ENCODE assay signal across 9 cellular contexts in genomic region chr1:155974208-155975165, GRCh38. TPM values are rescaled to one million over a fixed set of nuclear protein-coding genes. Genes with fewer than 3 reads are reported as not detected.
DNase-seq lines count a peak whose midpoint lies in the region; ATAC-seq and TF ChIP-seq lines count a peak whose summit lies in the region.
"Had no signal": no experiment of that assay in that cellular context is flagged by ENCODE, and none has a peak within 500 bp of the region (broad histone marks: within the 10 kb centered on the region; RNA-seq: fewer than 3 reads in every experiment).

No MANE protein-coding gene starts in this region.

- peaks cover 35% of the 10 kb centered on the region for H3K36me3 Mint-ChIP-seq in T-helper 1 cell treated with Interleukin-12 subunit alpha and Interleukin-12 subunit beta and Interleukin-4 antibody, amounts not matched to agents 30 μg/mL and 1 μg/mL, for 36 hours (ENCODE audit: low read depth)
- H3K36me3 Mint-ChIP-seq in glutamatergic neuron (ENCODE audit: unreplicated experiment), result peaks cover 5% of the 10 kb centered on the region

- H3K79me2 ChIP-seq in smooth muscle cell (ENCODE audit: low read depth), result peaks cover 96% of the 10 kb centered on the region

- TF ChIP-seq CTCF in WERI-Rb-1 (IDR thresholded peaks at IDR 0.05; ENCODE audit: low read depth, low read length) (0 out of 2 replicates have a peak, but pooled peaks have one; percentile 16), glutamatergic neuron (IDR thresholded peaks at IDR 0.05; ENCODE audit: partially characterized antibody, unreplicated experiment) (no peak), smooth muscle cell (IDR thresholded peaks at IDR 0.05; ENCODE audit: borderline replicate concordance, insufficient read depth, poor library complexity, severe bottlenecking) (no peak)

- peak overlapping the region; percentile 90 for H3K4me2 ChIP-seq in smooth muscle cell

- peaks cover 74% of the 10 kb centered on the region for H3K4me1 Mint-ChIP-seq in T-helper 1 cell treated with Interleukin-12 subunit alpha and Interleukin-12 subunit beta and Interleukin-4 antibody, amounts not matched to agents 30 μg/mL and 1 μg/mL, for 36 hours (ENCODE audit: low read depth)
- peaks cover 46% of the 10 kb centered on the region for H3K4me1 Mint-ChIP-seq in glutamatergic neuron (ENCODE audit: low read depth, unreplicated experiment)

- H3K9ac ChIP-seq in smooth muscle cell (ENCODE audit: low read depth), result no peak overlapping the region

- no peak overlapping the region for H2AFZ ChIP-seq in smooth muscle cell (ENCODE audit: low read depth)

- H3K27ac Mint-ChIP-seq in T-helper 1 cell treated with Interleukin-12 subunit alpha and Interleukin-12 subunit beta and Interleukin-4 antibody, amounts not matched to agents 30 μg/mL and 1 μg/mL, for 36 hours, result peak overlapping the region; percentile 83
- H3K27ac Mint-ChIP-seq in glutamatergic neuron (ENCODE audit: unreplicated experiment), result peak overlapping the region; percentile 99

- no peaks in the 10 kb centered on the region for H3K27me3 ChIP-seq in WERI-Rb-1 (ENCODE audit: insufficient read depth, low read depth, severe bottlenecking)
- H3K27me3 ChIP-seq in smooth muscle cell (ENCODE audit: low read depth), result no peaks in the 10 kb centered on the region

- no peaks in the 10 kb centered on the region for H3K9me3 Mint-ChIP-seq in T-helper 1 cell treated with Interleukin-12 subunit alpha and Interleukin-12 subunit beta and Interleukin-4 antibody, amounts not matched to agents 30 μg/mL and 1 μg/mL, for 36 hours
- peaks cover 19% of the 10 kb centered on the region for H3K9me3 Mint-ChIP-seq in glutamatergic neuron (ENCODE audit: unreplicated experiment)

- H3K9me3 ChIP-seq in WERI-Rb-1 (ENCODE audit: severe bottlenecking), result no peaks in the 10 kb centered on the region
- no peaks in the 10 kb centered on the region for H3K9me3 ChIP-seq in smooth muscle cell (replicated peaks; ENCODE audit: low read depth)

- peaks cover 16% of the 10 kb centered on the region for H3F3A ChIP-seq in smooth muscle cell (ENCODE audit: low read depth)

- WGBS in smooth muscle cell (ENCODE audit: low lambda C conversion rate), result 84% methylated on average over 15 of the region's 15 CpGs

- peak overlapping the region; percentile 90 for H3K4me3 Mint-ChIP-seq in T-helper 1 cell treated with Interleukin-12 subunit alpha and Interleukin-12 subunit beta and Interleukin-4 antibody, amounts not matched to agents 30 μg/mL and 1 μg/mL, for 36 hours
- peak overlapping the region; percentile 99 for H3K4me3 Mint-ChIP-seq in glutamatergic neuron (ENCODE audit: unreplicated experiment)

- no peak for ATAC-seq in HG03520 (IDR thresholded peaks at IDR 0.05; ENCODE audit: unreplicated experiment)

- H3K27me3 Mint-ChIP-seq in T-helper 1 cell treated with Interleukin-12 subunit alpha and Interleukin-12 subunit beta and Interleukin-4 antibody, amounts not matched to agents 30 μg/mL and 1 μg/mL, for 36 hours (ENCODE audit: low read depth), result no peaks in the 10 kb centered on the region
- H3K27me3 Mint-ChIP-seq in glutamatergic neuron (ENCODE audit: unreplicated experiment), result peaks cover 24% of the 10 kb centered on the region

- peaks cover 80% of the 10 kb centered on the region for H4K20me1 ChIP-seq in smooth muscle cell (ENCODE audit: low read depth)

- DNase-seq in T-helper 1 cell, result no peak
- DNase-seq in WERI-Rb-1, result no peak
- DNase-seq in glutamatergic neuron, result no peak
- DNase-seq in smooth muscle cell (lab: John Stamatoyannopoulos, UW; ENCODE audit: unreplicated experiment), result no peak
- DNase-seq in activated CD4-positive, CD25-positive, alpha-beta regulatory T cell (lab: John Stamatoyannopoulos, UW), result no peak
- no peak for DNase-seq in NCI-H146 (lab: John Stamatoyannopoulos, UW)

- peaks cover 41% of the 10 kb centered on the region for H3K36me3 ChIP-seq in WERI-Rb-1
- no peaks in the 10 kb centered on the region for H3K36me3 ChIP-seq in smooth muscle cell (ENCODE audit: low read depth)

- H3K27ac ChIP-seq in WERI-Rb-1, result peak overlapping the region; percentile 97
- H3K27ac ChIP-seq in smooth muscle cell (ENCODE audit: low read depth), result peak overlapping the region; percentile 25

- H3K4me3 ChIP-seq in WERI-Rb-1 (ENCODE audit: low read depth, low read length) (no peak overlapping the region), smooth muscle cell (peak overlapping the region; percentile 97)

- peaks cover 52% of the 10 kb centered on the region for H3K4me1 ChIP-seq in smooth muscle cell (ENCODE audit: low read depth)

RNA-seq across cellular contexts. Expression of gene ARHGEF2, which starts 3.9 kb away (rescaled TPM):
- 222 TPM for total RNA-seq in glutamatergic neuron (ENCODE audit: unreplicated experiment)
- total RNA-seq in smooth muscle cell, result 30.2 and 58.0 TPM in 2 replicates
- 21.0 and 24.2 TPM in 2 replicates for polyA plus RNA-seq in smooth muscle cell

RNA-seq across cellular contexts. Expression of gene RXFP4, which starts 33.0 kb away (rescaled TPM):
- total RNA-seq in glutamatergic neuron (ENCODE audit: unreplicated experiment) (not detected), smooth muscle cell (not detected in 2 replicates)
- polyA plus RNA-seq in smooth muscle cell, result 0.66 and 1.5 TPM in 2 replicates
- total RNA-seq: Daoy had no signal

RNA-seq across cellular contexts. Expression of gene KHDC4, which starts 40.3 kb away (rescaled TPM):
- total RNA-seq in glutamatergic neuron (ENCODE audit: unreplicated experiment) (51.8 TPM), smooth muscle cell (35.6 and 41.7 TPM in 2 replicates)
- polyA plus RNA-seq in smooth muscle cell, result 14.9 and 18.3 TPM in 2 replicates

RNA-seq across cellular contexts. Expression of gene SSR2, which starts 46.3 kb away (rescaled TPM):
- 199 TPM for total RNA-seq in glutamatergic neuron (ENCODE audit: unreplicated experiment)
- total RNA-seq in smooth muscle cell, result 452 and 457 TPM in 2 replicates
- polyA plus RNA-seq in smooth muscle cell, result 408 and 447 TPM in 2 replicates
